1 cellular context compared by ENCODE assay signal in genomic region chr4:131091896-131092295, GRCh38.
TF ChIP-seq lines count a peak whose summit lies in the region.

No MANE protein-coding gene starts in this region.

TF ChIP-seq in GM23338, 12 proteins besides CTCF, POLR2A, EP300 and RAD21 (continued from another document):
- TF ChIP-seq EZH2phosphoT487 (IDR thresholded peaks at IDR 0.05; ENCODE audit: unreplicated experiment) (no peak), ZNF331 (CRISPR knock-in tag; IDR thresholded peaks at IDR 0.05; ENCODE audit: low read depth) (no peak)
